In genomic region chr5:113255105-113255504, GRCh38 we compare ENCODE assay signal across 19 cellular contexts.
DNase-seq lines count a peak whose midpoint lies in the region; ATAC-seq and TF ChIP-seq lines count a peak whose summit lies in the region.
"Had no signal": no experiment of that assay in that cellular context is flagged by ENCODE, and none has a peak within 500 bp of the region (broad histone marks: within the 10 kb centered on the region; RNA-seq: fewer than 3 reads in every experiment).

No MANE protein-coding gene starts in this region.

- DNase-seq in adipocyte (ENCODE audit: low read depth), result peak; percentile 38
- DNase-seq in fibroblast of gingiva (ENCODE audit: low read depth), result peak; percentile 34
- no peak for DNase-seq in transverse colon
- no peak for DNase-seq in cortex of kidney (lab: John Stamatoyannopoulos, UW)
- DNase-seq in retina, result no peak
- DNase-seq: ACHN, AML-193, KG1, NCI-H1417, NCI-H1930, NCI-H226, NCI-H524, NCI-H82, PC-3 had no signal

- 65 to 74% methylated on average over 4 of the region's 4 CpGs for WGBS in transverse colon (ENCODE audit: low coverage in 1 of 2), 2 donors

- peak overlapping the region; percentile 51 for H3K9ac ChIP-seq in adipocyte (ENCODE audit: low read length)
- no peak overlapping the region for H3K9ac ChIP-seq in parathyroid adenoma

- no peaks in the 10 kb centered on the region for H3K9me3 ChIP-seq in adipocyte (ENCODE audit: control insufficient read depth, low read length)
- H3K9me3 ChIP-seq in parathyroid adenoma (ENCODE audit: control insufficient read depth, low read length), result no peaks in the 10 kb centered on the region
- H3K9me3 ChIP-seq in transverse colon, result no peaks in the 10 kb centered on the region

- peaks cover 53% of the 10 kb centered on the region for H3K79me2 ChIP-seq in parathyroid adenoma

- H3K4me1 ChIP-seq in adipocyte (ENCODE audit: control insufficient read depth, insufficient read depth, low read length) (peaks cover 34% of the 10 kb centered on the region), parathyroid adenoma (peaks cover 73% of the 10 kb centered on the region), transverse colon (peaks cover 0 to under 1% (median 0%) of the 10 kb centered on the region in 4 donors)

- no peak for TF ChIP-seq POLR2A in transverse colon (IDR thresholded peaks at IDR 0.05)

- no peak for ATAC-seq in HG03457 (IDR thresholded peaks at IDR 0.05; ENCODE audit: unreplicated experiment)
- ATAC-seq: GM23338 had no signal

- peak overlapping the region; percentile 38 for H3K4me2 ChIP-seq in parathyroid adenoma (ENCODE audit: low read length)
- H3K4me2 ChIP-seq: GM23338 had no signal

- H3K4me3 ChIP-seq in adipocyte (ENCODE audit: low read length) (peak overlapping the region; percentile 55), parathyroid adenoma (ENCODE audit: low read depth, low read length) (no peak overlapping the region), transverse colon (no peak overlapping the region)
- H3K4me3 ChIP-seq: GM23338 had no signal

- H2AFZ ChIP-seq in parathyroid adenoma, result no peak overlapping the region
- H2AFZ ChIP-seq: GM23338 had no signal

- TF ChIP-seq EP300 in transverse colon (IDR thresholded peaks at IDR 0.05; ENCODE audit: low read depth), result no peak

- TF ChIP-seq CTCF in parathyroid adenoma (IDR thresholded peaks at IDR 0.05) (no peak), transverse colon (IDR thresholded peaks at IDR 0.05) (no peak)

- H3K27ac ChIP-seq in parathyroid adenoma, result peak overlapping the region; percentile 92
- H3K27ac ChIP-seq in transverse colon, result peak overlapping the region; percentile 4 to 53 (median 38)
- H3K27ac ChIP-seq: C4-2B, RWPE1 had no signal

- H3K27me3 ChIP-seq in adipocyte (replicated peaks; ENCODE audit: control insufficient read depth, insufficient read depth, low read length) (no peaks in the 10 kb centered on the region), parathyroid adenoma (ENCODE audit: control insufficient read depth, insufficient read depth, low read length) (no peaks in the 10 kb centered on the region), transverse colon (no peaks in the 10 kb centered on the region)

- no peaks in the 10 kb centered on the region for H3K36me3 ChIP-seq in adipocyte (ENCODE audit: control insufficient read depth, insufficient read depth, low read length, severe bottlenecking)
- H3K36me3 ChIP-seq in parathyroid adenoma (ENCODE audit: control insufficient read depth, insufficient read depth, low read length), result no peaks in the 10 kb centered on the region
- H3K36me3 ChIP-seq in transverse colon, result no peaks in the 10 kb centered on the region

- intact Hi-C loops in transverse colon (cut with DNase I; ENCODE audit: low total_unique reads), result no loop called here

- in situ Hi-C loops in transverse colon (cut with MboI; ENCODE audit: low pct_ligation_motif_present in 1 of 4, low pct_unique_long_range_greater_than_20kb in 1 of 4, low sequenced_read_pairs in 3 of 4), result no loop called here

Comparison
In these comparisons a context has a peak if more than half of its experiments do, and no peak if none do; other contexts are left out.
1. DNase-seq: peak in adipocyte (single experiment) and fibroblast of gingiva (single experiment); none in transverse colon (single experiment), cortex of kidney (single experiment) and retina (single experiment).